29 cellular contexts compared by ENCODE assay signal in genomic region chr2:129431881-129432280, GRCh38.
"Had no signal": no experiment of that assay in that cellular context is flagged by ENCODE, and none has a peak within 500 bp of the region (broad histone marks: within the 10 kb centered on the region; RNA-seq: fewer than 3 reads in every experiment).

No MANE protein-coding gene starts in this region.

- H3K4me1 Mint-ChIP-seq: naive thymus-derived CD8-positive, alpha-beta T cell; nephron progenitor cell; stimulated activated memory B cell treated with anti-CD40 and anti-IgM and Interleukin-4, amounts not matched to agents 10 μg/mL and 1 μg/mL and 100 μg/mL, for 72 hours; stimulated activated naive CD8-positive, alpha-beta T cell treated with anti-CD3 and anti-CD28 coated beads, Interleukin-15, amount 100 ng/mL, for 72 hours had no signal

- ATAC-seq: natural killer cell treated with Interleukin-12 subunit alpha and Interleukin-12 subunit beta and Interleukin-15 and Interleukin-18, amount 100 ng/mL, for 72 hours; psoas muscle; right cardiac atrium; stimulated activated memory B cell treated with anti-CD40 and anti-IgM and Interleukin-4, amounts not matched to agents 10 μg/mL and 1 μg/mL and 100 μg/mL, for 72 hours; stimulated activated naive CD8-positive, alpha-beta T cell treated with anti-CD3 and anti-CD28 coated beads, Interleukin-15, amount 100 ng/mL, for 72 hours; stimulated activated naive CD8-positive, alpha-beta T cell treated with anti-CD3 and anti-CD28 coated beads, Interleukin-15, Interleukin-2, amounts not matched to agents 100 U/mL and 50 U/mL, for 24 hours had no signal

- H3K9me3 Mint-ChIP-seq: nephron progenitor cell; neural crest cell; stimulated activated memory B cell treated with anti-CD40 and anti-IgM and Interleukin-4, amounts not matched to agents 10 μg/mL and 1 μg/mL and 100 μg/mL, for 72 hours; type B pancreatic cell had no signal

- FAIRE-seq: small intestine, urothelium cell line had no signal

- H3K4me3 Mint-ChIP-seq: naive thymus-derived CD8-positive, alpha-beta T cell; natural killer cell treated with Interleukin-12 subunit alpha and Interleukin-12 subunit beta and Interleukin-15 and Interleukin-18, amount 100 ng/mL, for 72 hours; nephron progenitor cell; neural crest cell; stimulated activated memory B cell treated with anti-CD40 and anti-IgM and Interleukin-4, amounts not matched to agents 10 μg/mL and 1 μg/mL and 100 μg/mL, for 72 hours; stimulated activated naive CD8-positive, alpha-beta T cell treated with anti-CD3 and anti-CD28 coated beads, Interleukin-15, amount 100 ng/mL, for 72 hours; type B pancreatic cell had no signal

- DNase-seq: naive thymus-derived CD8-positive, alpha-beta T cell; nephron progenitor cell; occipital lobe; ovary; psoas muscle; right cardiac atrium; sigmoid colon; small intestine; stimulated activated CD4-positive, alpha-beta T cell treated with anti-CD3 and anti-CD28 coated beads, Interleukin-15, amount 100 ng/mL, for 24 hours; stimulated activated CD4-positive, alpha-beta T cell treated with anti-CD3 and anti-CD28 coated beads, Interleukin-2, amount 100 ng/mL, for 24 hours; stimulated activated CD4-positive, alpha-beta T cell treated with anti-CD3 and anti-CD28 coated beads, Interleukin-2, amount 100 ng/mL, for 48 hours; stimulated activated CD4-positive, alpha-beta T cell treated with anti-CD3 and anti-CD28 coated beads, Interleukin-4, amount 100 ng/mL, for 24 hours; stimulated activated naive CD4-positive, alpha-beta T cell; stimulated activated naive CD8-positive, alpha-beta T cell treated with anti-CD3 and anti-CD28 coated beads, Interleukin-15, amount 100 ng/mL, for 72 hours; stimulated activated naive CD8-positive, alpha-beta T cell treated with anti-CD3 and anti-CD28 coated beads, Interleukin-15, Interleukin-2, amounts not matched to agents 100 U/mL and 50 U/mL, for 24 hours; substantia nigra; testis; tibial artery; transverse colon had no signal

- H3K27ac ChIP-seq: ovary, parathyroid adenoma, psoas muscle, right lobe of liver, sigmoid colon, suprapubic skin, testis, tibial artery, transverse colon, vagina had no signal

- H3K36me3 ChIP-seq: ovary, right lobe of liver, sigmoid colon, suprapubic skin, tibial artery, transverse colon, vagina had no signal

- H3K4me3 ChIP-seq: ovary, psoas muscle, right lobe of liver, sigmoid colon, suprapubic skin, testis, tibial artery, transverse colon, vagina had no signal

- H3K9me3 ChIP-seq: ovary, psoas muscle, right lobe of liver, sigmoid colon, suprapubic skin, testis, tibial artery, transverse colon, vagina had no signal

- H3K4me1 ChIP-seq: parathyroid adenoma, psoas muscle, right lobe of liver, suprapubic skin, testis, tibial artery, transverse colon had no signal

- H3K27ac Mint-ChIP-seq: naive thymus-derived CD8-positive, alpha-beta T cell; natural killer cell treated with Interleukin-12 subunit alpha and Interleukin-12 subunit beta and Interleukin-15 and Interleukin-18, amount 100 ng/mL, for 72 hours; nephron progenitor cell; progenitor cell of endocrine pancreas; stimulated activated memory B cell treated with anti-CD40 and anti-IgM and Interleukin-4, amounts not matched to agents 10 μg/mL and 1 μg/mL and 100 μg/mL, for 72 hours; stimulated activated naive CD8-positive, alpha-beta T cell treated with anti-CD3 and anti-CD28 coated beads, Interleukin-15, amount 100 ng/mL, for 72 hours; type B pancreatic cell had no signal

- H3K27me3 Mint-ChIP-seq: natural killer cell treated with Interleukin-12 subunit alpha and Interleukin-12 subunit beta and Interleukin-15 and Interleukin-18, amount 100 ng/mL, for 72 hours had no signal

- H3K36me3 Mint-ChIP-seq: naive thymus-derived CD8-positive, alpha-beta T cell; natural killer cell treated with Interleukin-12 subunit alpha and Interleukin-12 subunit beta and Interleukin-15 and Interleukin-18, amount 100 ng/mL, for 72 hours; stimulated activated memory B cell treated with anti-CD40 and anti-IgM and Interleukin-4, amounts not matched to agents 10 μg/mL and 1 μg/mL and 100 μg/mL, for 72 hours; type B pancreatic cell had no signal

- H3K27me3 ChIP-seq: ovary, right lobe of liver, sigmoid colon, suprapubic skin, testis, tibial artery, transverse colon, vagina had no signal
